22 cellular contexts compared by ENCODE assay signal in the genomic region with DNA sequence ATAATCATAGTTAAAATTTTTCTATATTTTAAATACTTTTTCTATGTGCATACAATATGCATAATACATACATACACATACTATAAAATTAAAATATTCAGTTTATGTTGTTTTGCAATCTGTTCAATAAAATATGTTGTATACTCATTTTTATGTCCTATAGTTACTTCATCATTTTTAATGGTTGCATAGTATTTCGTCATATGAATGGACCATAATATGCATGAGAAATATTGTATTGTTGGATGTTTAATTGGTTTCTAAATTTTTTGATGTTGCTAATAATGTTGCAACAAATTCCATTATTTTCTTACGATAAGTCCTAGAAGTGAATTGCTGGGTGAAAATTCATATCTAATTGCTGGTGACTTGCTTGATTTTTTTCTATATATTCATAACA.
"Had no signal": no experiment of that assay in that cellular context is flagged by ENCODE, and none has a peak within 500 bp of the region (broad histone marks: within the 10 kb centered on the region; RNA-seq: fewer than 3 reads in every experiment).

No MANE protein-coding gene starts in this region.

- DNase-seq: hippocampal formation; left ventricle myocardium inferior; mesendoderm; naive B cell; natural killer cell; nephron progenitor cell; ovary; posterior cingulate gyrus; retina; right cardiac atrium; sigmoid colon; small intestine; spleen; stimulated activated CD4-positive, alpha-beta T cell treated with anti-CD3 and anti-CD28 coated beads, Interleukin-4, amount 100 ng/mL, for 24 hours; stimulated activated naive CD4-positive, alpha-beta T cell treated with Interleukin-2 at 50 U/mL for 16 hours; stimulated activated naive CD8-positive, alpha-beta T cell treated with anti-CD3 and anti-CD28 coated beads, Interleukin-15, amount 100 ng/mL, for 72 hours; substantia nigra; uterus had no signal

- H3K9me3 ChIP-seq: left ventricle myocardium inferior, ovary, prostate gland, sigmoid colon, spleen, tibial nerve, uterus had no signal

- H3K27ac ChIP-seq: left ventricle myocardium inferior, ovary, prostate gland, sigmoid colon, spleen, uterus had no signal

- H3K4me3 ChIP-seq: left ventricle myocardium inferior, lung, ovary, prostate gland, sigmoid colon, spleen, tibial nerve, uterus had no signal

- ATAC-seq: natural killer cell; right cardiac atrium; stimulated activated effector memory CD8-positive, alpha-beta T cell treated with anti-CD3 and anti-CD28 coated beads, Interleukin-12 subunit alpha, Interleukin-12 subunit beta, amount 100 ng/mL, for 72 hours; stimulated activated naive CD8-positive, alpha-beta T cell treated with anti-CD3 and anti-CD28 coated beads, Interleukin-15, amount 100 ng/mL, for 72 hours had no signal

- H3K4me1 ChIP-seq: left ventricle myocardium inferior, prostate gland, sigmoid colon, spleen, tibial nerve, uterus had no signal

- H3K36me3 ChIP-seq: left ventricle myocardium inferior, ovary, prostate gland, sigmoid colon, spleen, tibial nerve, uterus had no signal

- H3K27me3 ChIP-seq: ovary, sigmoid colon, spleen, tibial nerve had no signal
